8 cellular contexts compared by ENCODE assay signal in genomic region chr5:157328277-157328912, GRCh38.
DNase-seq lines count a peak whose midpoint lies in the region; ATAC-seq and TF ChIP-seq lines count a peak whose summit lies in the region.

No MANE protein-coding gene starts in this region.

- TF ChIP-seq CTCF in PC-9 (conservative IDR thresholded peaks at IDR 0.05) (peak; percentile 91), foreskin fibroblast (IDR thresholded peaks at IDR 0.05; ENCODE audit: low read depth, low read length) (peak; percentile 93), upper lobe of right lung (IDR thresholded peaks at IDR 0.05) (peak; percentile 95)

- H3K9me3 ChIP-seq in PC-9 (ENCODE audit: insufficient read depth, low read depth) = no peaks in the 10 kb centered on the region
- no peaks in the 10 kb centered on the region for H3K9me3 ChIP-seq in upper lobe of right lung

- peak overlapping the region; percentile 74 for H2AFZ ChIP-seq in PC-9

- H3K4me3 Mint-ChIP-seq in activated T-helper 2 cell treated with anti-CD3 and anti-CD28 coated beads, Interferon-gamma antibody, Interleukin-2, Interleukin-4, amounts not matched to agents 10 μg/mL and 5 μg/mL and 100 μg/mL, durations not matched to agents 14 hours and 24 hours and 36 hours (ENCODE audit: low read depth) = no peak overlapping the region

- H3K9me3 Mint-ChIP-seq in activated T-helper 2 cell treated with anti-CD3 and anti-CD28 coated beads, Interferon-gamma antibody, Interleukin-2, Interleukin-4, amounts not matched to agents 10 μg/mL and 5 μg/mL and 100 μg/mL, durations not matched to agents 14 hours and 24 hours and 36 hours = no peaks in the 10 kb centered on the region

- no peaks in the 10 kb centered on the region for H3K27me3 Mint-ChIP-seq in activated T-helper 2 cell treated with anti-CD3 and anti-CD28 coated beads, Interferon-gamma antibody, Interleukin-2, Interleukin-4, amounts not matched to agents 10 μg/mL and 5 μg/mL and 100 μg/mL, durations not matched to agents 14 hours and 24 hours and 36 hours (ENCODE audit: low read depth)

- peak overlapping the region; percentile 77 for H3K4me2 ChIP-seq in PC-9

- no peaks in the 10 kb centered on the region for H3K79me2 ChIP-seq in PC-9 (ENCODE audit: low read depth)

- H3K4me3 ChIP-seq in PC-9 (peak overlapping the region; percentile 46; the same call in 1 of the 2 replicates), foreskin fibroblast (ENCODE audit: low read depth in 1 of 2, low read length in 2 of 2) (peak overlapping the region; percentile 34 to 37), upper lobe of right lung (peak overlapping the region; percentile 2)

- H3K27ac Mint-ChIP-seq in activated T-helper 2 cell treated with anti-CD3 and anti-CD28 coated beads, Interferon-gamma antibody, Interleukin-2, Interleukin-4, amounts not matched to agents 10 μg/mL and 5 μg/mL and 100 μg/mL, durations not matched to agents 14 hours and 24 hours and 36 hours = peak overlapping the region; percentile 14

- H3K4me1 ChIP-seq in PC-9 (replicated peaks; ENCODE audit: insufficient read depth) = 0 out of 2 replicates have a peak, but pooled peaks cover 4% of the 10 kb centered on the region
- no peaks in the 10 kb centered on the region for H3K4me1 ChIP-seq in upper lobe of right lung

- no peaks in the 10 kb centered on the region for H3F3A ChIP-seq in PC-9 (ENCODE audit: insufficient read depth, low read depth)

- H3K27ac ChIP-seq in PC-9 (no peak overlapping the region), upper lobe of right lung (no peak overlapping the region)

- BruUV-seq in PC-9 (replicated peaks; lab: Mats Ljungman, UMichigan) = no TSS peak

- CTCF ChIA-PET in PC-9 (lab: Charles Lee) = interaction anchor here (0.5 to 1.9 kb wide), 9 partner anchors 28 to 1389 kb away, joined by 3 to 13 read pairs (median 3); partner anchors contain the start of gene LSM11

- H3K4me1 Mint-ChIP-seq in activated T-helper 2 cell treated with anti-CD3 and anti-CD28 coated beads, Interferon-gamma antibody, Interleukin-2, Interleukin-4, amounts not matched to agents 10 μg/mL and 5 μg/mL and 100 μg/mL, durations not matched to agents 14 hours and 24 hours and 36 hours (ENCODE audit: low read depth) = peaks cover 32% of the 10 kb centered on the region

- H3K36me3 Mint-ChIP-seq in activated T-helper 2 cell treated with anti-CD3 and anti-CD28 coated beads, Interferon-gamma antibody, Interleukin-2, Interleukin-4, amounts not matched to agents 10 μg/mL and 5 μg/mL and 100 μg/mL, durations not matched to agents 14 hours and 24 hours and 36 hours (ENCODE audit: low read depth) = peaks cover 82% of the 10 kb centered on the region

- POLR2A ChIA-PET in PC-9 (lab: Charles Lee; ENCODE audit: unreplicated experiment) = interaction anchor here (0.6 kb wide), 2 partner anchors 403 to 1577 kb away, joined by 3 to 5 read pairs; partner anchors contain the start of gene THG1L

- H4K20me1 ChIP-seq in PC-9 (ENCODE audit: insufficient read depth) = no peaks in the 10 kb centered on the region

- H3K27me3 ChIP-seq in PC-9 (ENCODE audit: insufficient read depth, low read depth) (0 out of 2 replicates have a peak, but pooled peaks cover 5% of the 10 kb centered on the region), upper lobe of right lung (no peaks in the 10 kb centered on the region)

- peak; percentile 79 for DNase-seq in EL
- peak; percentile 70 for DNase-seq in HuH-7.5 (ENCODE audit: low spot score)
- DNase-seq in PC-9 = peak; percentile 50 to 61
- peak; percentile 52 for DNase-seq in activated T-helper 2 cell treated with anti-CD3 and anti-CD28 coated beads, Interferon-gamma antibody, Interleukin-2, Interleukin-4, amounts not matched to agents 10 μg/mL and 5 μg/mL and 100 μg/mL, durations not matched to agents 14 hours and 24 hours and 36 hours (ENCODE audit: low spot score)
- peak; percentile 69 to 89 for DNase-seq in foreskin fibroblast
- DNase-seq in nucleus accumbens (lab: John Stamatoyannopoulos, UW) = peak in 49 of 56 donors; percentile 9 to 74 (median 44)
- no peak for DNase-seq in upper lobe of right lung

- H3K9me2 ChIP-seq in PC-9 (ENCODE audit: insufficient read depth) = no peaks in the 10 kb centered on the region

- H3K36me3 ChIP-seq in PC-9 (ENCODE audit: low read depth) (no peaks in the 10 kb centered on the region), upper lobe of right lung (peaks cover 8% of the 10 kb centered on the region)

- intact Hi-C loops in PC-9 (cut with micrococcal nuclease; ENCODE audit: unreplicated experiment) = loop anchor here (1.0 to 10.0 kb wide), 7 partner anchors 71 to 636 kb away; partner anchors contain the start of gene LSM11
- intact Hi-C loops in activated T-helper 2 cell treated with anti-CD3 and anti-CD28 coated beads, Interferon-gamma antibody, Interleukin-2, Interleukin-4, amounts not matched to agents 10 μg/mL and 5 μg/mL and 100 μg/mL, durations not matched to agents 14 hours and 24 hours and 36 hours (cut with micrococcal nuclease) = loop anchor here (1.0 to 5.0 kb wide), 4 partner anchors 39 to 415 kb away; partner anchors contain the start of gene LSM11
- intact Hi-C loops in upper lobe of right lung (cut with DNase I) = no loop called here

- ATAC-seq in GM21529 (IDR thresholded peaks at IDR 0.05; ENCODE audit: unreplicated experiment) (peak; percentile 98), upper lobe of right lung (peak; percentile 98)
